ENCODE assay signal across 19 cellular contexts in genomic region chr10:11057018-11057417, GRCh38.
"Had no signal": no experiment of that assay in that cellular context is flagged by ENCODE, and none has a peak within 500 bp of the region (broad histone marks: within the 10 kb centered on the region; RNA-seq: fewer than 3 reads in every experiment).

No MANE protein-coding gene starts in this region.

- H3K4me1 Mint-ChIP-seq: activated CD4-positive, alpha-beta T cell treated with anti-CD3 and anti-CD28 coated beads, Interleukin-2, amount 10 ng/mL, durations not matched to agents 24 days and 14 days had no signal

- DNase-seq: activated CD4-positive, alpha-beta T cell treated with anti-CD3 and anti-CD28 coated beads, Interleukin-2, amount 10 ng/mL, durations not matched to agents 24 days and 14 days; activated CD8-positive, alpha-beta T cell treated with anti-CD3 and anti-CD28 coated beads for 36 hours; activated naive CD4-positive, alpha-beta T cell treated with Interleukin-2 at 50 U/mL for 16 hours; activated T-cell treated with anti-CD3 and anti-CD28 coated beads, Interleukin-2, amount 50 U/mL, for 1 hour; effector memory CD4-positive, alpha-beta T cell; hippocampal formation; naive thymus-derived CD4-positive, alpha-beta T cell; posterior cingulate gyrus; stimulated activated naive CD8-positive, alpha-beta T cell treated with anti-CD3 and anti-CD28 coated beads, Interleukin-15, Interleukin-2, amounts not matched to agents 100 U/mL and 50 U/mL, for 24 hours; substantia nigra; transverse colon had no signal

- H3K4me1 ChIP-seq: transverse colon had no signal

- H3K4me3 ChIP-seq: ascending aorta, esophagus muscularis mucosa, skin epidermis, transverse colon, vagina had no signal

- ATAC-seq: activated CD8-positive, alpha-beta T cell treated with anti-CD3 and anti-CD28 coated beads for 36 hours; left lobe of liver; naive thymus-derived CD4-positive, alpha-beta T cell; stimulated activated naive CD8-positive, alpha-beta T cell treated with anti-CD3 and anti-CD28 coated beads, Interleukin-15, Interleukin-2, amounts not matched to agents 100 U/mL and 50 U/mL, for 24 hours had no signal

- H3K27ac ChIP-seq: ascending aorta, neutrophil, vagina had no signal

- H3K27me3 ChIP-seq: ascending aorta, esophagus muscularis mucosa, neutrophil, transverse colon, vagina had no signal

- H3K27ac Mint-ChIP-seq: activated CD4-positive, alpha-beta T cell treated with anti-CD3 and anti-CD28 coated beads, Interleukin-2, amount 10 ng/mL, durations not matched to agents 24 days and 14 days; activated CD8-positive, alpha-beta T cell treated with anti-CD3 and anti-CD28 coated beads for 36 hours; activated T-helper 2 cell treated with anti-CD3 and anti-CD28 coated beads, Interferon-gamma antibody, Interleukin-2, Interleukin-4, amounts not matched to agents 10 μg/mL and 5 μg/mL and 100 μg/mL, durations not matched to agents 14 hours and 24 hours and 36 hours; dendritic cell treated with granulocyte-macrophage colony-stimulating factor and Interleukin-4, amounts not matched to agents 40 ng/mL and 50 ng/mL, for 4 days; naive thymus-derived CD4-positive, alpha-beta T cell had no signal

- H3K36me3 ChIP-seq: ascending aorta, neutrophil, transverse colon, vagina had no signal

- H3K9me3 Mint-ChIP-seq: activated CD8-positive, alpha-beta T cell treated with anti-CD3 and anti-CD28 coated beads for 36 hours; activated T-helper 2 cell treated with anti-CD3 and anti-CD28 coated beads, Interferon-gamma antibody, Interleukin-2, Interleukin-4, amounts not matched to agents 10 μg/mL and 5 μg/mL and 100 μg/mL, durations not matched to agents 14 hours and 24 hours and 36 hours; dendritic cell treated with granulocyte-macrophage colony-stimulating factor and Interleukin-4, amounts not matched to agents 40 ng/mL and 50 ng/mL, for 4 days; naive thymus-derived CD4-positive, alpha-beta T cell had no signal

- H3K9me3 ChIP-seq: ascending aorta, esophagus muscularis mucosa, neutrophil, transverse colon, vagina had no signal

- H3K27me3 Mint-ChIP-seq: activated CD8-positive, alpha-beta T cell treated with anti-CD3 and anti-CD28 coated beads for 36 hours; dendritic cell treated with granulocyte-macrophage colony-stimulating factor and Interleukin-4, amounts not matched to agents 40 ng/mL and 50 ng/mL, for 4 days had no signal

- H3K4me3 Mint-ChIP-seq: activated CD4-positive, alpha-beta T cell treated with anti-CD3 and anti-CD28 coated beads, Interleukin-2, amount 10 ng/mL, durations not matched to agents 24 days and 14 days; activated CD8-positive, alpha-beta T cell treated with anti-CD3 and anti-CD28 coated beads for 36 hours; dendritic cell treated with granulocyte-macrophage colony-stimulating factor and Interleukin-4, amounts not matched to agents 40 ng/mL and 50 ng/mL, for 4 days; naive thymus-derived CD4-positive, alpha-beta T cell had no signal
